In genomic region chr2:237979331-237979730, GRCh38 we compare ENCODE assay signal across 19 cellular contexts. TPM values are rescaled to one million over a fixed set of nuclear protein-coding genes. Genes with fewer than 3 reads are reported as not detected.
DNase-seq lines count a peak whose midpoint lies in the region; ATAC-seq and TF ChIP-seq lines count a peak whose summit lies in the region.
"Had no signal": no experiment of that assay in that cellular context is flagged by ENCODE, and none has a peak within 500 bp of the region (broad histone marks: within the 10 kb centered on the region; RNA-seq: fewer than 3 reads in every experiment).

No MANE protein-coding gene starts in this region.

- H3K4me1 ChIP-seq in OCI-LY7 (ENCODE audit: insufficient read depth, low read length, poor library complexity, severe bottlenecking) = peaks cover 20% of the 10 kb centered on the region

- H3K27me3 Mint-ChIP-seq in activated CD8-positive, alpha-beta T cell treated with anti-CD3 and anti-CD28 coated beads, Interleukin-2, amount 10 ng/mL, durations not matched to agents 7 days and 5 days (ENCODE audit: low read depth) = no peaks in the 10 kb centered on the region
- peaks cover 6% of the 10 kb centered on the region for H3K27me3 Mint-ChIP-seq in glutamatergic neuron (ENCODE audit: unreplicated experiment)
- H3K27me3 Mint-ChIP-seq in stimulated activated naive CD8-positive, alpha-beta T cell treated with anti-CD3 and anti-CD28 coated beads, Interleukin-15, amount 100 ng/mL, for 72 hours = no peaks in the 10 kb centered on the region

- POLR2A ChIA-PET in activated CD8-positive, alpha-beta T cell treated with anti-CD3 and anti-CD28 coated beads, Interleukin-2, amount 10 ng/mL, durations not matched to agents 7 days and 5 days (lab: Charles Lee) = interaction anchor here (0.6 to 0.7 kb wide), 2 partner anchors 9 to 11 kb away, joined by 3 to 4 read pairs; no protein-coding TSS in a partner anchor
- POLR2A ChIA-PET in OCI-LY7 (lab: Charles Lee) = interaction anchor here (0.6 to 1.0 kb wide), 3 partner anchors 9 to 221 kb away, joined by 3 to 4 read pairs (median 3); no protein-coding TSS in a partner anchor

- ATAC-seq in activated CD8-positive, alpha-beta T cell treated with anti-CD3 and anti-CD28 coated beads, Interleukin-2, amount 10 ng/mL, durations not matched to agents 7 days and 5 days = no peak
- ATAC-seq in stimulated activated naive CD8-positive, alpha-beta T cell treated with anti-CD3 and anti-CD28 coated beads, Interleukin-15, amount 100 ng/mL, for 72 hours = no peak
- no peak for ATAC-seq in HG02970 (IDR thresholded peaks at IDR 0.05; ENCODE audit: low FRiP score, unreplicated experiment)
- ATAC-seq: GM12878 had no signal

- H3K4me3 Mint-ChIP-seq in activated CD8-positive, alpha-beta T cell treated with anti-CD3 and anti-CD28 coated beads, Interleukin-2, amount 10 ng/mL, durations not matched to agents 7 days and 5 days = no peak overlapping the region
- peak overlapping the region; percentile 61 for H3K4me3 Mint-ChIP-seq in glutamatergic neuron (ENCODE audit: unreplicated experiment)
- peak overlapping the region in 1 of 2 donors; percentile 47 for H3K4me3 Mint-ChIP-seq in stimulated activated naive CD8-positive, alpha-beta T cell treated with anti-CD3 and anti-CD28 coated beads, Interleukin-15, amount 100 ng/mL, for 72 hours
- H3K4me3 Mint-ChIP-seq: nephron had no signal

- H3K9me3 Mint-ChIP-seq in activated CD8-positive, alpha-beta T cell treated with anti-CD3 and anti-CD28 coated beads, Interleukin-2, amount 10 ng/mL, durations not matched to agents 7 days and 5 days (ENCODE audit: insufficient read depth) = no peaks in the 10 kb centered on the region
- H3K9me3 Mint-ChIP-seq in glutamatergic neuron (ENCODE audit: unreplicated experiment) = peaks cover 1% of the 10 kb centered on the region
- H3K9me3 Mint-ChIP-seq in stimulated activated naive CD8-positive, alpha-beta T cell treated with anti-CD3 and anti-CD28 coated beads, Interleukin-15, amount 100 ng/mL, for 72 hours = no peaks in the 10 kb centered on the region
- H3K9me3 Mint-ChIP-seq: nephron had no signal

- peak; percentile 46 for DNase-seq in activated effector memory CD4-positive, alpha-beta T cell treated with anti-CD3 and anti-CD28 coated beads, Interleukin-2, amount 50 U/mL, for 16 hours
- no peak for DNase-seq in activated effector memory CD4-positive, alpha-beta T cell treated with Interleukin-2 at 50 U/mL for 16 hours
- no peak for DNase-seq in activated CD8-positive, alpha-beta T cell treated with anti-CD3 and anti-CD28 coated beads, Interleukin-2, amount 10 ng/mL, durations not matched to agents 7 days and 5 days
- DNase-seq in glutamatergic neuron (no peak), OCI-LY7 (ENCODE audit: low spot score) (no peak), dermis blood vessel endothelial cell (no peak)
- no peak for DNase-seq in stimulated activated naive CD8-positive, alpha-beta T cell treated with anti-CD3 and anti-CD28 coated beads, Interleukin-15, amount 100 ng/mL, for 72 hours
- DNase-seq: activated T-cell treated with anti-CD3 and anti-CD28 coated beads for 4 hours, COR-L47, Karpas-422, mammary epithelial cell, NCI-H1105, NCI-H2171 treated with DMSO at 0.1 percent for 48 hours, NCI-H82, SW 1271 had no signal

- CTCF ChIA-PET in activated CD8-positive, alpha-beta T cell treated with anti-CD3 and anti-CD28 coated beads, Interleukin-2, amount 10 ng/mL, durations not matched to agents 7 days and 5 days (lab: Charles Lee) = interaction anchor here (0.7 to 4.1 kb wide), 6 partner anchors 9 to 285 kb away, joined by 3 to 35 read pairs (median 4); partner anchors contain the start of gene SCLY
- CTCF ChIA-PET in OCI-LY7 (lab: Charles Lee; ENCODE audit: unreplicated experiment) = no interaction called here

- no peaks in the 10 kb centered on the region for H3K79me2 ChIP-seq in OCI-LY7 (ENCODE audit: insufficient read depth, low read depth, low read length)

- BruUV-seq in OCI-LY7 (replicated peaks; lab: Mats Ljungman, UMichigan) = no TSS peak

- H3K36me3 ChIP-seq in OCI-LY7 (ENCODE audit: insufficient read depth, low read length) = peaks cover 9% of the 10 kb centered on the region; the same call in 1 of the 2 replicates

- no peak overlapping the region for H3K4me3 ChIP-seq in OCI-LY7 (ENCODE audit: low read depth, low read length, poor library complexity, severe bottlenecking)
- H3K4me3 ChIP-seq: GM12878 had no signal

- peaks cover 5% of the 10 kb centered on the region; the same call in 1 of the 2 replicates for H4K20me1 ChIP-seq in OCI-LY7 (ENCODE audit: insufficient read depth, low read length)

- no peak overlapping the region for H3K27ac ChIP-seq in OCI-LY7 (ENCODE audit: low read depth, low read length, poor library complexity, severe bottlenecking)
- H3K27ac ChIP-seq: epithelial cell of prostate had no signal

- no peaks in the 10 kb centered on the region for H3K9me3 ChIP-seq in OCI-LY7 (ENCODE audit: low read length)

- H3K4me2 ChIP-seq in OCI-LY7 (ENCODE audit: low read length) = no peak overlapping the region

- H3K4me1 Mint-ChIP-seq in activated CD8-positive, alpha-beta T cell treated with anti-CD3 and anti-CD28 coated beads, Interleukin-2, amount 10 ng/mL, durations not matched to agents 7 days and 5 days (ENCODE audit: low read depth) = peaks cover 74% of the 10 kb centered on the region
- peaks cover 25% of the 10 kb centered on the region for H3K4me1 Mint-ChIP-seq in glutamatergic neuron (ENCODE audit: low read depth, unreplicated experiment)
- H3K4me1 Mint-ChIP-seq in stimulated activated naive CD8-positive, alpha-beta T cell treated with anti-CD3 and anti-CD28 coated beads, Interleukin-15, amount 100 ng/mL, for 72 hours = peaks cover 86% of the 10 kb centered on the region

- peak overlapping the region; percentile 85 for H3K27ac Mint-ChIP-seq in activated CD8-positive, alpha-beta T cell treated with anti-CD3 and anti-CD28 coated beads, Interleukin-2, amount 10 ng/mL, durations not matched to agents 7 days and 5 days
- no peak overlapping the region for H3K27ac Mint-ChIP-seq in glutamatergic neuron (ENCODE audit: unreplicated experiment)
- H3K27ac Mint-ChIP-seq in stimulated activated naive CD8-positive, alpha-beta T cell treated with anti-CD3 and anti-CD28 coated beads, Interleukin-15, amount 100 ng/mL, for 72 hours = peak overlapping the region; percentile 75 to 86

- intact Hi-C loops in OCI-LY7 (cut with micrococcal nuclease; ENCODE audit: unreplicated experiment) = no loop called here

- H3K9me2 ChIP-seq in OCI-LY7 (ENCODE audit: insufficient read depth, low read length) = no peaks in the 10 kb centered on the region

- TF ChIP-seq CTCF in glutamatergic neuron (IDR thresholded peaks at IDR 0.05; ENCODE audit: partially characterized antibody, unreplicated experiment) (no peak), OCI-LY7 (conservative IDR thresholded peaks at IDR 0.05; ENCODE audit: low read length) (no peak)

- no peak overlapping the region for H2AFZ ChIP-seq in OCI-LY7 (ENCODE audit: low read length)

- peaks cover 50% of the 10 kb centered on the region for H3K36me3 Mint-ChIP-seq in activated CD8-positive, alpha-beta T cell treated with anti-CD3 and anti-CD28 coated beads, Interleukin-2, amount 10 ng/mL, durations not matched to agents 7 days and 5 days (ENCODE audit: low read depth)
- H3K36me3 Mint-ChIP-seq in glutamatergic neuron (ENCODE audit: unreplicated experiment) = no peaks in the 10 kb centered on the region

RNA-seq across cellular contexts. Expression of gene UBE2F, which starts 12.5 kb away (rescaled TPM):
- total RNA-seq in activated CD8-positive, alpha-beta T cell treated with anti-CD3 and anti-CD28 coated beads, Interleukin-2, amount 10 ng/mL, durations not matched to agents 7 days and 5 days = 10 to 100 TPM; 70.2 to 71.9 TPM
- 43.0 TPM for total RNA-seq in glutamatergic neuron (ENCODE audit: unreplicated experiment)
- total RNA-seq in OCI-LY7 (2014; rRNA removed; shearing (Covaris generic)) = 18.1 and 19.9 TPM in 2 replicates
- total RNA-seq in OCI-LY7 (2022) = 21.0 and 27.1 TPM in 2 replicates
- total RNA-seq in dermis blood vessel endothelial cell = 59.0 and 59.4 TPM in 2 replicates
